Comparison of ENCODE assay signal across 23 cellular contexts in the genomic region with DNA sequence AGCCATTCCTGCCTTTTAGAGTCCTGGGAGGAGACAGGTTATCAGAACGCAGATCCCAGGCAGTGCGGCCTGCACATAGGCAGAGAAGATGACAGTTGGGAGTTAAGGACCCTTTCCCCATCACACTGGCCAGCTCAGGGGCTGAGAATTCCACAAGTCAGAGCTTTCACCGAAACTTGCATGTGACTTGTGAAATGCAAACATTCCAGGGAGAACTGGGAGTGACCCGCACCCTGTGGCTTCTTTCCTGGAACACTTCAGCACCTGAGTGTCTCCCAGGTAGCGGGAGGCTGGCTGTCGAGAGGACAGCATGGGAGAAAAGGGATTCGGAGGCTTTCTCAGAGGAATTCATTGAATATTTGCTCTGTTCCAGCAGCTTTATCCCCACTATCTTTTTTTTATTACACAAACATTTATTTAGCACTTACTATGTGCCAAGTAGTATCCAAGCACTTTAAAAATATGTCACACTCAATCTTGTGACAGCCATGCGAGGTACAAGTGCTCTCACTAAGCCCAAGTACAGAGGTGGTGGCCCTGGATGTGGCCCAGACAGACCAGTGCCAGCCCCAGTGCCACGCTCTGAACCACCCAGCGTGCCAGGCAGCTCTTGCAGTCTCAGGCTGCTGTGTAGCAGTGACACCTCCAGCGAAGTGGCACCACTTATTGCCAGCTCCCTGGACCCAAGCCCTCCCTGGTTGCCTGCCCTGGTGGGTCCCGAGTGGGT.
DNase-seq lines count a peak whose midpoint lies in the region; ATAC-seq and TF ChIP-seq lines count a peak whose summit lies in the region.
"Had no signal": no experiment of that assay in that cellular context is flagged by ENCODE, and none has a peak within 500 bp of the region (broad histone marks: within the 10 kb centered on the region; RNA-seq: fewer than 3 reads in every experiment).

No MANE protein-coding gene starts in this region.

- TF ChIP-seq EP300 in stomach (IDR thresholded peaks at IDR 0.05): no peak

- H3K27ac Mint-ChIP-seq in activated naive CD4-positive, alpha-beta T cell treated with anti-CD3 and anti-CD28 coated beads, Interleukin-2, amount 50 U/mL, for 72 hours: no peak overlapping the region
- H3K27ac Mint-ChIP-seq: memory B cell had no signal

- WGBS in stomach, 5 donors: 32 to 52% (median 47%) methylated on average over 10 to 12 of the region's 12 CpGs

- ATAC-seq in activated naive CD4-positive, alpha-beta T cell treated with anti-CD3 and anti-CD28 coated beads, Interleukin-2, amount 50 U/mL, for 72 hours: no peak
- ATAC-seq in HG03378 (IDR thresholded peaks at IDR 0.05; ENCODE audit: unreplicated experiment): no peak
- ATAC-seq: Panc1 had no signal

- no peaks in the 10 kb centered on the region for H3K9me3 Mint-ChIP-seq in activated naive CD4-positive, alpha-beta T cell treated with anti-CD3 and anti-CD28 coated beads, Interleukin-2, amount 50 U/mL, for 72 hours

- no peak for TF ChIP-seq POLR2A in stomach (IDR thresholded peaks at IDR 0.05)

- DNase-seq in HK-2 (ENCODE audit: unreplicated experiment) (peak; percentile 19), epithelial cell of esophagus (ENCODE audit: low read depth) (peak; percentile 47), iPS-NIHi7 (ENCODE audit: extremely low spot score) (peak; percentile 50), stomach (peak; percentile 36)
- no peak for DNase-seq in activated naive CD4-positive, alpha-beta T cell treated with anti-CD3 and anti-CD28 coated beads, Interleukin-2, amount 50 U/mL, for 72 hours (ENCODE audit: low spot score in 2 of 2)
- DNase-seq in stimulated activated CD4-positive, alpha-beta T cell treated with anti-CD3 and anti-CD28 coated beads, Interleukin-15, amount 100 ng/mL, for 24 hours: no peak
- no peak for DNase-seq in stimulated activated CD8-positive, alpha-beta memory T cell treated with anti-CD3 and anti-CD28 coated beads, Interleukin-4, amount 100 ng/mL, for 48 hours
- DNase-seq: activated CD4-positive, alpha-beta T cell treated with anti-CD3 and anti-CD28 coated beads for 48 hours; activated naive CD4-positive, alpha-beta T cell treated with Interleukin-2 at 50 U/mL for 16 hours; activated T-cell treated with anti-CD3 and anti-CD28 coated beads, Interleukin-2, amount 50 U/mL, for 48 hours; C1 segment of cervical spinal cord; Calu3; KBM-7; NCI-H1436; NCI-H510A; stimulated activated CD4-positive, alpha-beta T cell treated with anti-CD3 and anti-CD28 coated beads, Interleukin-2, amount 100 ng/mL, for 24 hours had no signal

- H3K36me3 Mint-ChIP-seq in activated naive CD4-positive, alpha-beta T cell treated with anti-CD3 and anti-CD28 coated beads, Interleukin-2, amount 50 U/mL, for 72 hours: no peaks in the 10 kb centered on the region
- H3K36me3 Mint-ChIP-seq: memory B cell had no signal

- no peak for TF ChIP-seq CTCF in epithelial cell of esophagus (IDR thresholded peaks at IDR 0.05; ENCODE audit: insufficient read depth, low read depth, low read length, missing control alignments)
- no peak for TF ChIP-seq CTCF in stomach (IDR thresholded peaks at IDR 0.05)

- no peak overlapping the region for H3K27ac ChIP-seq in stomach
- H3K27ac ChIP-seq: SK-N-MC, skin epidermis, VCaP had no signal

- H3K36me3 ChIP-seq in stomach: no peaks in the 10 kb centered on the region
- H3K36me3 ChIP-seq: gastrocnemius medialis had no signal

- H3K4me1 ChIP-seq in stomach: peaks cover 11 to 29% (median 21%) of the 10 kb centered on the region in 4 donors

- H3K9me3 ChIP-seq in stomach: peaks cover 0 to 6% (median 2%) of the 10 kb centered on the region in 4 donors
- H3K9me3 ChIP-seq: gastrocnemius medialis had no signal

- H3K4me3 ChIP-seq in epithelial cell of esophagus (ENCODE audit: low read length) (no peak overlapping the region), stomach (no peak overlapping the region)
- H3K4me3 ChIP-seq: gastrocnemius medialis, SK-N-MC, skin epidermis had no signal

- intact Hi-C loops in stomach (cut with DNase I; ENCODE audit: low total_unique reads): no loop called here

- peaks cover 0 to 4% (median 0%) of the 10 kb centered on the region in 3 donors for H3K27me3 ChIP-seq in stomach
- H3K27me3 ChIP-seq: gastrocnemius medialis had no signal

Comparison
In these comparisons a context has a peak if more than half of its experiments do, and no peak if none do; other contexts are left out.
1. DNase-seq: peak in HK-2 (single experiment), epithelial cell of esophagus (single experiment), iPS-NIHi7 (single experiment) and stomach (single experiment); none in activated naive CD4-positive, alpha-beta T cell treated with anti-CD3 and anti-CD28 coated beads, Interleukin-2, amount 50 U/mL, for 72 hours (0 of 2), stimulated activated CD4-positive, alpha-beta T cell treated with anti-CD3 and anti-CD28 coated beads, Interleukin-15, amount 100 ng/mL, for 24 hours (single experiment) and stimulated activated CD8-positive, alpha-beta memory T cell treated with anti-CD3 and anti-CD28 coated beads, Interleukin-4, amount 100 ng/mL, for 48 hours (single experiment).